In genomic region chr6:117345292-117345610, GRCh38 we compare ENCODE assay signal across 1 cellular context.
TF ChIP-seq lines count a peak whose summit lies in the region.

No MANE protein-coding gene starts in this region.

TF ChIP-seq in GM12878, 131 proteins besides CTCF, POLR2A, EP300 and RAD21 (continued from another document):
- TF ChIP-seq, protein P1, sequence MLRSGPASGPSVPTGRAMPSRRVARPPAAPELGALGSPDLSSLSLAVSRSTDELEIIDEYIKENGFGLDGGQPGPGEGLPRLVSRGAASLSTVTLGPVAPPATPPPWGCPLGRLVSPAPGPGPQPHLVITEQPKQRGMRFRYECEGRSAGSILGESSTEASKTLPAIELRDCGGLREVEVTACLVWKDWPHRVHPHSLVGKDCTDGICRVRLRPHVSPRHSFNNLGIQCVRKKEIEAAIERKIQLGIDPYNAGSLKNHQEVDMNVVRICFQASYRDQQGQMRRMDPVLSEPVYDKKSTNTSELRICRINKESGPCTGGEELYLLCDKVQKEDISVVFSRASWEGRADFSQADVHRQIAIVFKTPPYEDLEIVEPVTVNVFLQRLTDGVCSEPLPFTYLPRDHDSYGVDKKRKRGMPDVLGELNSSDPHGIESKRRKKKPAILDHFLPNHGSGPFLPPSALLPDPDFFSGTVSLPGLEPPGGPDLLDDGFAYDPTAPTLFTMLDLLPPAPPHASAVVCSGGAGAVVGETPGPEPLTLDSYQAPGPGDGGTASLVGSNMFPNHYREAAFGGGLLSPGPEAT (IDR thresholded peaks at IDR 0.05; ENCODE audit: low read depth) = no peak
- TF ChIP-seq ZNF384 (IDR thresholded peaks at IDR 0.05; ENCODE audit: borderline replicate concordance, low read depth, low read length) (no peak), FOXK2 (IDR thresholded peaks at IDR 0.05) (no peak)
- TF ChIP-seq, protein P2, sequence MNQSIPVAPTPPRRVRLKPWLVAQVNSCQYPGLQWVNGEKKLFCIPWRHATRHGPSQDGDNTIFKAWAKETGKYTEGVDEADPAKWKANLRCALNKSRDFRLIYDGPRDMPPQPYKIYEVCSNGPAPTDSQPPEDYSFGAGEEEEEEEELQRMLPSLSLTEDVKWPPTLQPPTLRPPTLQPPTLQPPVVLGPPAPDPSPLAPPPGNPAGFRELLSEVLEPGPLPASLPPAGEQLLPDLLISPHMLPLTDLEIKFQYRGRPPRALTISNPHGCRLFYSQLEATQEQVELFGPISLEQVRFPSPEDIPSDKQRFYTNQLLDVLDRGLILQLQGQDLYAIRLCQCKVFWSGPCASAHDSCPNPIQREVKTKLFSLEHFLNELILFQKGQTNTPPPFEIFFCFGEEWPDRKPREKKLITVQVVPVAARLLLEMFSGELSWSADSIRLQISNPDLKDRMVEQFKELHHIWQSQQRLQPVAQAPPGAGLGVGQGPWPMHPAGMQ (IDR thresholded peaks at IDR 0.05; ENCODE audit: borderline replicate concordance) = no peak
TF ChIP-seq in GM12878: peak in this region for 0.
